Comparison of ENCODE assay signal across 9 cellular contexts in genomic region chr17:75096082-75096625, GRCh38. TPM values are rescaled to one million over a fixed set of nuclear protein-coding genes. Genes with fewer than 3 reads are reported as not detected.
DNase-seq lines count a peak whose midpoint lies in the region; ATAC-seq, FAIRE-seq and TF ChIP-seq lines count a peak whose summit lies in the region.
"Had no signal": no experiment of that assay in that cellular context is flagged by ENCODE, and none has a peak within 500 bp of the region (broad histone marks: within the 10 kb centered on the region; RNA-seq: fewer than 3 reads in every experiment).

No MANE protein-coding gene starts in this region.

- H3K4me3 ChIP-seq in astrocyte of the spinal cord (ENCODE audit: low read depth, low read length) (no peak overlapping the region), aorta (ENCODE audit: low read length in 2 of 2) (no peak overlapping the region)

- DNase-seq in SIG-M5 treated with dmso at 0.1 percent for 504 hours (lab: John Stamatoyannopoulos, UW; ENCODE audit: unreplicated experiment): peak; percentile 82
- DNase-seq in SIG-M5 (lab: John Stamatoyannopoulos, UW): no peak
- peak; percentile 50 for DNase-seq in astrocyte of the spinal cord (ENCODE audit: low read depth, low spot score)
- peak; percentile 86 to 92 for DNase-seq in left colon
- DNase-seq in aorta: peak; percentile 80 to 82
- DNase-seq in activated gamma-delta T cell treated with Interleukin-2 at 50 U/mL for 16 hours: no peak
- no peak for DNase-seq in NCI-H524 (lab: John Stamatoyannopoulos, UW)
- DNase-seq in frontal cortex (ENCODE audit: low spot score in 2 of 2): no peak

- H3K9me3 ChIP-seq in aorta (ENCODE audit: control insufficient read depth, low read length): no peaks in the 10 kb centered on the region

- H3K27me3 ChIP-seq in aorta (ENCODE audit: control insufficient read depth in 1 of 2, insufficient read depth in 2 of 2, low read length in 1 of 2): no peaks in the 10 kb centered on the region

- TF ChIP-seq CTCF in astrocyte of the spinal cord (IDR thresholded peaks at IDR 0.05; ENCODE audit: low read depth, low read length): no peak

- in situ Hi-C loops in astrocyte of the spinal cord (cut with HindIII; ENCODE audit: low sequenced_read_pairs): no loop called here

- ATAC-seq in left colon: peak; percentile 77
- peak; percentile 37 for ATAC-seq in aorta (ENCODE audit: low FRiP score)

- H3K36me3 ChIP-seq in aorta (ENCODE audit: control insufficient read depth in 1 of 2, insufficient read depth in 2 of 2, low read length in 1 of 2): no peaks in the 10 kb centered on the region

- intact Hi-C loops in left colon (cut with DNase I, micrococcal nuclease) (no loop called here), aorta (cut with DNase I) (no loop called here)

- FAIRE-seq in frontal cortex (lab: Jason Lieb, UNC): no peak

- H3K4me1 ChIP-seq in aorta (ENCODE audit: control insufficient read depth in 1 of 2, insufficient read depth in 2 of 2, low read length in 2 of 2): no peaks in the 10 kb centered on the region

- H3K27ac ChIP-seq in aorta (ENCODE audit: low read depth in 1 of 2, low read length in 2 of 2): no peak overlapping the region

- 57 to 58% methylated on average over 12 to 14 of the region's 14 CpGs for WGBS in aorta, 2 donors

RNA-seq across cellular contexts. Expression of gene SLC16A5, which starts 8.4 kb away (rescaled TPM):
- total RNA-seq in left colon (10 to 100 TPM; 26.6 to 39.6 TPM), aorta (10 to 100 TPM in 1 of 2 donors, 1 to 10 TPM in 1; 5.6 to 11.4 TPM), frontal cortex (1.2 TPM)
- polyA plus RNA-seq in aorta: 1 to 10 TPM; 7.8 to 7.9 TPM
- total RNA-seq: SK-MEL-5 had no signal

RNA-seq across cellular contexts. Expression of gene ARMC7, which starts 13.6 kb away (rescaled TPM):
- total RNA-seq in left colon (10 to 100 TPM; 20.3 to 29.9 TPM), aorta (10 to 100 TPM in 1 of 2 donors, 1 to 10 TPM in 1; 8.7 to 19.4 TPM), frontal cortex (2.4 TPM)
- 1 to 10 TPM; 4.9 to 8.6 TPM for polyA plus RNA-seq in aorta

RNA-seq across cellular contexts. Expression of gene NT5C, which starts 35.4 kb away (rescaled TPM):
- total RNA-seq in left colon: 10 to 100 TPM; 77.6 to 86.6 TPM
- total RNA-seq in aorta: 10 to 100 TPM; 24.7 to 29.6 TPM
- polyA plus RNA-seq in aorta: 10 to 100 TPM; 28.7 to 93.0 TPM
- total RNA-seq in frontal cortex: 20.8 TPM

RNA-seq across cellular contexts. Expression of gene KCTD2, which starts 49.1 kb away (rescaled TPM):
- total RNA-seq in left colon (10 to 100 TPM; 16.7 to 19.7 TPM), aorta (10 to 100 TPM; 21.4 to 26.4 TPM), frontal cortex (28.9 TPM)
- polyA plus RNA-seq in aorta: 10 to 100 TPM; 13.9 to 14.9 TPM

RNA-seq across cellular contexts. Expression of gene ATP5PD, which starts 49.4 kb away (rescaled TPM):
- total RNA-seq in left colon (100 to 1,000 TPM; 310 to 381 TPM), aorta (100 to 1,000 TPM; 136 to 149 TPM), frontal cortex (106 TPM)
- 100 to 1,000 TPM; 349 to 520 TPM for polyA plus RNA-seq in aorta

Comparison
In these comparisons a context has a peak if more than half of its experiments do, and no peak if none do; other contexts are left out.
1. DNase-seq: peak in SIG-M5 treated with dmso at 0.1 percent for 504 hours (single experiment), astrocyte of the spinal cord (single experiment), left colon (2 of 2) and aorta (2 of 2); none in SIG-M5 (single experiment), activated gamma-delta T cell treated with Interleukin-2 at 50 U/mL for 16 hours (single experiment), NCI-H524 (0 of 2) and frontal cortex (0 of 2).